ENCODE assay signal across 1 cellular context in genomic region chr18:60846396-60846795, GRCh38.
TF ChIP-seq lines count a peak whose summit lies in the region.

No MANE protein-coding gene starts in this region.

TF ChIP-seq in H1, 55 proteins besides CTCF, POLR2A, EP300 and RAD21:
- TF ChIP-seq YY1 (IDR thresholded peaks at IDR 0.05; ENCODE audit: low read depth, low read length) (no peak), POLR2AphosphoS5 (IDR thresholded peaks at IDR 0.05; ENCODE audit: low read depth, low read length) (no peak), E2F6 (IDR thresholded peaks at IDR 0.05) (no peak), FOSL1 (IDR thresholded peaks at IDR 0.05; ENCODE audit: insufficient read depth, low read depth, low read length) (no peak), ZNF274 (IDR thresholded peaks at IDR 0.05; ENCODE audit: borderline replicate concordance, extremely low read depth, low read length) (no peak), RBBP5 (IDR thresholded peaks at IDR 0.05; ENCODE audit: borderline replicate concordance, low read depth, low read length) (no peak), SP4 (IDR thresholded peaks at IDR 0.05; ENCODE audit: low read length) (no peak), CHD2 (IDR thresholded peaks at IDR 0.05; ENCODE audit: low read length) (no peak), TCF12 (IDR thresholded peaks at IDR 0.05; ENCODE audit: low read depth, low read length) (no peak), KDM5A (IDR thresholded peaks at IDR 0.05; ENCODE audit: low read length) (no peak)
- TF ChIP-seq, protein P1, sequence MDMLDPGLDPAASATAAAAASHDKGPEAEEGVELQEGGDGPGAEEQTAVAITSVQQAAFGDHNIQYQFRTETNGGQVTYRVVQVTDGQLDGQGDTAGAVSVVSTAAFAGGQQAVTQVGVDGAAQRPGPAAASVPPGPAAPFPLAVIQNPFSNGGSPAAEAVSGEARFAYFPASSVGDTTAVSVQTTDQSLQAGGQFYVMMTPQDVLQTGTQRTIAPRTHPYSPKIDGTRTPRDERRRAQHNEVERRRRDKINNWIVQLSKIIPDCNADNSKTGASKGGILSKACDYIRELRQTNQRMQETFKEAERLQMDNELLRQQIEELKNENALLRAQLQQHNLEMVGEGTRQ (IDR thresholded peaks at IDR 0.05; ENCODE audit: low read length) = no peak
